ENCODE assay signal across 11 cellular contexts in genomic region chr10:97464226-97464625, GRCh38. TPM values are rescaled to one million over a fixed set of nuclear protein-coding genes. Genes with fewer than 3 reads are reported as not detected.
DNase-seq lines count a peak whose midpoint lies in the region; ATAC-seq and TF ChIP-seq lines count a peak whose summit lies in the region.
"Had no signal": no experiment of that assay in that cellular context is flagged by ENCODE, and none has a peak within 500 bp of the region (broad histone marks: within the 10 kb centered on the region; RNA-seq: fewer than 3 reads in every experiment).

No MANE protein-coding gene starts in this region.

- H4K20me1 ChIP-seq in GM23248 (ENCODE audit: insufficient read depth): 0 out of 2 replicates have a peak, but pooled peaks cover 4% of the 10 kb centered on the region

- no peak for DNase-seq in GM23248
- DNase-seq in adrenal gland: peak in 1 of 7 donors; percentile 39
- DNase-seq in midbrain (lab: John Stamatoyannopoulos, UW): no peak
- no peak for DNase-seq in DMS153 treated with DMSO at 0.1 percent for 48 hours (lab: John Stamatoyannopoulos, UW; ENCODE audit: unreplicated experiment)
- DNase-seq: NCI-H1048 had no signal

- peaks cover 56% of the 10 kb centered on the region for H3K36me3 ChIP-seq in GM23248 (ENCODE audit: low read depth)
- peaks cover 0 to 93% of the 10 kb centered on the region in 2 donors for H3K36me3 ChIP-seq in adrenal gland (replicated peaks in 1 of 2)
- H3K36me3 ChIP-seq in muscle layer of duodenum (ENCODE audit: control insufficient read depth in 1 of 2, insufficient read depth in 2 of 2, low read length in 2 of 2): peaks cover 75 to 92% of the 10 kb centered on the region in 2 donors

- in situ Hi-C loops in GM23248 (cut with MboI): no loop called here

- peak overlapping the region; percentile 13; the same call in 1 of the 2 replicates for H3K9ac ChIP-seq in GM23248
- H3K9ac ChIP-seq: BLaER1 treated with 17β-estradiol and CSF1 and Interleukin-3, amounts not matched to agents 10 nM and 100 nM had no signal

- TF ChIP-seq POLR2A in adrenal gland (IDR thresholded peaks at IDR 0.05): no peak

- no peak overlapping the region for H3K4me3 ChIP-seq in GM23248
- no peak overlapping the region for H3K4me3 ChIP-seq in adrenal gland
- no peak overlapping the region for H3K4me3 ChIP-seq in muscle layer of duodenum (ENCODE audit: low read depth in 1 of 2, low read length in 2 of 2)
- H3K4me3 ChIP-seq: BLaER1 treated with 17β-estradiol and CSF1 and Interleukin-3, amounts not matched to agents 10 nM and 100 nM; colonic mucosa had no signal

- no peak overlapping the region for H2AFZ ChIP-seq in GM23248

- H3K27ac ChIP-seq in 22Rv1 (peak overlapping the region; percentile 43; the same call in 1 of the 2 replicates), GM23248 (peak overlapping the region; percentile 52), adrenal gland (peak overlapping the region in 3 of 5 donors; percentile 24 to 73 (median 56)), muscle layer of duodenum (ENCODE audit: low read length) (peak overlapping the region; percentile 3)
- H3K27ac ChIP-seq: colonic mucosa had no signal

- H3K27me3 ChIP-seq in GM23248 (replicated peaks; ENCODE audit: insufficient read depth): no peaks in the 10 kb centered on the region
- no peaks in the 10 kb centered on the region for H3K27me3 ChIP-seq in adrenal gland
- H3K27me3 ChIP-seq in muscle layer of duodenum (ENCODE audit: low read depth, low read length): no peaks in the 10 kb centered on the region
- H3K27me3 ChIP-seq: BLaER1 treated with 17β-estradiol and CSF1 and Interleukin-3, amounts not matched to agents 10 nM and 100 nM; colonic mucosa had no signal

- intact Hi-C loops in adrenal gland (cut with DNase I): loop anchor here (5.0 kb wide), 1 partner anchor 88 kb away; no protein-coding TSS in a partner anchor

- ATAC-seq in GM21447 (IDR thresholded peaks at IDR 0.05; ENCODE audit: unreplicated experiment) (no peak), GM19397 (IDR thresholded peaks at IDR 0.05; ENCODE audit: unreplicated experiment) (no peak)

- H3F3A ChIP-seq in GM23248 (ENCODE audit: insufficient read depth): peaks cover 80% of the 10 kb centered on the region

- H3K9me3 ChIP-seq in GM23248 (ENCODE audit: low read depth): no peaks in the 10 kb centered on the region
- H3K9me3 ChIP-seq in adrenal gland (replicated peaks in 1 of 3): no peaks in the 10 kb centered on the region
- H3K9me3 ChIP-seq in muscle layer of duodenum (ENCODE audit: control insufficient read depth in 1 of 2, low read length in 2 of 2): no peaks in the 10 kb centered on the region
- H3K9me3 ChIP-seq: BLaER1 treated with 17β-estradiol and CSF1 and Interleukin-3, amounts not matched to agents 10 nM and 100 nM; colonic mucosa had no signal

- no peaks in the 10 kb centered on the region for H3K9me2 ChIP-seq in GM23248 (ENCODE audit: insufficient read depth)

- H3K79me2 ChIP-seq in GM23248 (ENCODE audit: insufficient read depth): peaks cover 3% of the 10 kb centered on the region

- TF ChIP-seq CTCF in 22Rv1 (IDR thresholded peaks at IDR 0.05) (no peak), adrenal gland (IDR thresholded peaks at IDR 0.05) (no peak)

- H3K4me1 ChIP-seq in GM23248 (ENCODE audit: insufficient read depth): peaks cover 8% of the 10 kb centered on the region; the same call in 1 of the 2 replicates
- peaks cover 0 to 8% of the 10 kb centered on the region in 2 donors for H3K4me1 ChIP-seq in adrenal gland (replicated peaks in 1 of 2)
- H3K4me1 ChIP-seq in muscle layer of duodenum (ENCODE audit: control insufficient read depth in 1 of 2, insufficient read depth in 2 of 2, low read length in 2 of 2): no peaks in the 10 kb centered on the region
- H3K4me1 ChIP-seq: colonic mucosa had no signal

- WGBS in GM23248 (ENCODE audit: low coverage in 1 of 2, low lambda C conversion rate in 2 of 2, missing lambda C conversion rate in 2 of 2), 2 experiments: 43 to 46% methylated on average over 1 of the region's 1 CpG
- 57 to 75% (median 60%) methylated on average over 1 of the region's 1 CpG; no CpG with 5 or more reads in 1 of the 4 donors for WGBS in adrenal gland, 4 donors

- H3K4me2 ChIP-seq in GM23248 (ENCODE audit: unreplicated experiment): no peak overlapping the region
- H3K4me2 ChIP-seq: BLaER1 treated with 17β-estradiol and CSF1 and Interleukin-3, amounts not matched to agents 10 nM and 100 nM had no signal

RNA-seq across cellular contexts. Expression of gene ZDHHC16, which starts 18.3 kb away (rescaled TPM):
- 64.1 and 69.1 TPM in 2 replicates for total RNA-seq in GM23248 (2014; rRNA removed; shearing (Covaris generic))
- 68.2 and 70.1 TPM in 2 replicates for polyA plus RNA-seq in GM23248 (2016; fragmentation: Nextera tagmentation; extraction: Ambion mirVana)
- 10 to 100 TPM; 18.8 to 42.0 (median 24.3) TPM for total RNA-seq in adrenal gland
- polyA plus RNA-seq in adrenal gland: 10 to 100 TPM; 30.9 to 41.1 (median 38.4) TPM

RNA-seq across cellular contexts. Expression of gene EXOSC1, which starts 18.4 kb away (rescaled TPM):
- 22.1 and 46.8 TPM in 2 replicates for total RNA-seq in GM23248 (2014; rRNA removed; shearing (Covaris generic))
- polyA plus RNA-seq in GM23248 (2016; fragmentation: Nextera tagmentation; extraction: Ambion mirVana) (54.7 and 56.6 TPM in 2 replicates), adrenal gland (10 to 100 TPM; 38.3 to 46.7 (median 38.5) TPM)
- total RNA-seq in adrenal gland: 10 to 100 TPM; 22.3 to 95.8 (median 32.6) TPM

RNA-seq across cellular contexts. Expression of gene MMS19, which starts 34.0 kb away (rescaled TPM):
- 89.7 and 116 TPM in 2 replicates for total RNA-seq in GM23248 (2014; rRNA removed; shearing (Covaris generic))
- polyA plus RNA-seq in GM23248 (2016; fragmentation: Nextera tagmentation; extraction: Ambion mirVana) (40.0 and 40.6 TPM in 2 replicates), adrenal gland (10 to 100 TPM; 46.8 to 79.8 (median 68.4) TPM)
- total RNA-seq in adrenal gland: 100 to 1,000 TPM in 1 of 8 donors, 10 to 100 TPM in 7; 38.7 to 139 (median 58.6) TPM

RNA-seq across cellular contexts. Expression of gene UBTD1, which starts 34.5 kb away (rescaled TPM):
- total RNA-seq in GM23248 (2014; rRNA removed; shearing (Covaris generic)): 16.2 and 20.8 TPM in 2 replicates
- polyA plus RNA-seq in GM23248 (2016; fragmentation: Nextera tagmentation; extraction: Ambion mirVana) (27.2 and 29.8 TPM in 2 replicates), adrenal gland (10 to 100 TPM in 2 of 3 donors, 1 to 10 TPM in 1; 1.4 to 20.6 (median 17.4) TPM)
- total RNA-seq in adrenal gland: 10 to 100 TPM; 11.6 to 24.2 (median 13.4) TPM

RNA-seq across cellular contexts. Expression of gene PGAM1, which starts 38.2 kb away (rescaled TPM):
- 1,144 and 1,237 TPM in 2 replicates for total RNA-seq in GM23248 (2014; rRNA removed; shearing (Covaris generic))
- 879 and 921 TPM in 2 replicates for polyA plus RNA-seq in GM23248 (2016; fragmentation: Nextera tagmentation; extraction: Ambion mirVana)
- total RNA-seq in adrenal gland: 100 to 1,000 TPM; 307 to 578 (median 398) TPM
- 100 to 1,000 TPM in 1 of 3 donors, 10 to 100 TPM in 2; 55.4 to 627 (median 84.4) TPM for polyA plus RNA-seq in adrenal gland

Comparison
In these comparisons a context has a peak if more than half of its experiments do, and no peak if none do; other contexts are left out.
1. H3K27ac ChIP-seq: peak in every context shown above with its lines; median percentile 56 in adrenal gland; 52 in GM23248; 43 in 22Rv1; 3 in muscle layer of duodenum.